In genomic region chr2:28661589-28662001, GRCh38 we compare ENCODE assay signal across 9 cellular contexts.
DNase-seq lines count a peak whose midpoint lies in the region; ATAC-seq, FAIRE-seq and TF ChIP-seq lines count a peak whose summit lies in the region.
"Had no signal": no experiment of that assay in that cellular context is flagged by ENCODE, and none has a peak within 500 bp of the region (broad histone marks: within the 10 kb centered on the region; RNA-seq: fewer than 3 reads in every experiment).

No MANE protein-coding gene starts in this region.

- no peak for TF ChIP-seq POLR2A in HepG2 (IDR thresholded peaks at IDR 0.05; ENCODE audit: insufficient read depth in 1 of 2, low read depth in 2 of 2, low read length in 2 of 2)

- dilution Hi-C loops in mammary epithelial cell (cut with HindIII; ENCODE audit: low sequenced_read_pairs): no loop called here

- no peak overlapping the region for H3K4me3 ChIP-seq in mammary epithelial cell (replicated peaks in 1 of 3; ENCODE audit: insufficient read depth in 1 of 3, low read depth in 2 of 3, low read length in 3 of 3)
- no peak overlapping the region for H3K4me3 ChIP-seq in HepG2 (replicated peaks in 1 of 3; ENCODE audit: insufficient read depth in 1 of 3, low read depth in 2 of 3, low read length in 3 of 3)
- no peak overlapping the region for H3K4me3 ChIP-seq in tibial artery

- CTCF ChIA-PET in mammary epithelial cell (lab: Charles Lee; ENCODE audit: low non-redundant PET): no interaction called here
- CTCF ChIA-PET in HepG2 (lab: Yijun Ruan, JAX; ENCODE audit: low intra/inter-chr PET ratio, low total read pairs): no interaction called here

- H3K27me3 ChIP-seq in mammary epithelial cell (ENCODE audit: insufficient read depth, low read length) (no peaks in the 10 kb centered on the region), HepG2 (ENCODE audit: control insufficient read depth in 1 of 2, insufficient read depth in 2 of 2, low read length in 2 of 2) (peaks cover 1 to 4% of the 10 kb centered on the region in 2 experiments; a peak in 1 of 5 replicates), tibial artery (no peaks in the 10 kb centered on the region)

- POLR2A ChIA-PET in HepG2 (lab: Yijun Ruan, JAX): no interaction called here

- ATAC-seq in HepG2: no peak

- BruUV-seq in mammary epithelial cell (replicated peaks; lab: Mats Ljungman, UMichigan): no TSS peak
- BruUV-seq in HepG2 (replicated peaks; lab: Mats Ljungman, UMichigan): no TSS peak

- no peak for TF ChIP-seq EP300 in HepG2 (IDR thresholded peaks at IDR 0.05; ENCODE audit: low read depth in 2 of 2, low read length in 2 of 2)
- TF ChIP-seq EP300 in HepG2 (CRISPR knock-in tag; IDR thresholded peaks at IDR 0.05; ENCODE audit: borderline replicate concordance): no peak

- no peak for TF ChIP-seq CTCF in mammary epithelial cell (conservative IDR thresholded peaks at IDR 0.05 in 1 of 2, IDR thresholded peaks at IDR 0.05 in 1 of 2; ENCODE audit: extremely low read depth in 1 of 2, insufficient read depth in 1 of 2, low read depth in 1 of 2, low read length in 2 of 2)
- TF ChIP-seq CTCF in HepG2 (CRISPR knock-in tag; IDR thresholded peaks at IDR 0.05): no peak
- no peak for TF ChIP-seq CTCF in tibial artery (IDR thresholded peaks at IDR 0.05)
- no peak for TF ChIP-seq CTCF in GM20000 (IDR thresholded peaks at IDR 0.05; ENCODE audit: extremely low read depth, missing control alignments)

- DNase-seq in LHCN-M2 (ENCODE audit: low read depth): peak; percentile 91
- peak; percentile 78 for DNase-seq in mammary epithelial cell
- no peak for DNase-seq in HepG2 (ENCODE audit: low spot score)
- DNase-seq in tibial artery: peak; percentile 84 to 93
- no peak for DNase-seq in activated T-cell treated with anti-CD3 and anti-CD28 coated beads, Interleukin-2, amount 50 U/mL, for 48 hours
- DNase-seq in retina: no peak
- DNase-seq in GM20000 (ENCODE audit: low spot score): no peak
- no peak for DNase-seq in NCI-H510A treated with DMSO at 0.1 percent for 48 hours (lab: John Stamatoyannopoulos, UW)
- DNase-seq: effector CD8-positive, alpha-beta T cell had no signal

- H3K9ac ChIP-seq in mammary epithelial cell (ENCODE audit: insufficient read depth, low read length) (no peak overlapping the region), HepG2 (ENCODE audit: insufficient read depth, low read depth, low read length) (no peak overlapping the region)

- H3K27ac ChIP-seq in mammary epithelial cell (ENCODE audit: insufficient read depth, low read depth, low read length): no peak overlapping the region
- no peak overlapping the region for H3K27ac ChIP-seq in HepG2 (ENCODE audit: extremely low read length, insufficient read depth, low read length)
- peak overlapping the region; percentile 80 to 84 for H3K27ac ChIP-seq in tibial artery

- peak overlapping the region; percentile 31 for H2AFZ ChIP-seq in mammary epithelial cell (ENCODE audit: low read depth, low read length)
- no peak overlapping the region for H2AFZ ChIP-seq in HepG2 (ENCODE audit: low read length)

- H4K20me1 ChIP-seq in mammary epithelial cell (ENCODE audit: insufficient read depth, low read length) (no peaks in the 10 kb centered on the region), HepG2 (ENCODE audit: insufficient read depth, low read length) (no peaks in the 10 kb centered on the region)

- no peaks in the 10 kb centered on the region for H3K36me3 ChIP-seq in mammary epithelial cell (ENCODE audit: insufficient read depth, low read length)
- H3K36me3 ChIP-seq in HepG2 (replicated peaks in 1 of 2; ENCODE audit: control insufficient read depth in 1 of 2, insufficient read depth in 2 of 2, low read length in 2 of 2): no peaks in the 10 kb centered on the region
- no peaks in the 10 kb centered on the region for H3K36me3 ChIP-seq in tibial artery

- WGBS in mammary epithelial cell (ENCODE audit: low coverage, missing lambda C conversion rate): 34% methylated on average over 5 of the region's 5 CpGs
- 29% methylated on average over 5 of the region's 5 CpGs for WGBS in HepG2 (ENCODE audit: low lambda C conversion rate)

- no peak overlapping the region for H3K4me2 ChIP-seq in mammary epithelial cell (ENCODE audit: insufficient read depth, low read depth, low read length)
- H3K4me2 ChIP-seq in HepG2 (ENCODE audit: low read depth, low read length): no peak overlapping the region

- H3K4me1 ChIP-seq in mammary epithelial cell (ENCODE audit: insufficient read depth, low read length) (peaks cover 42% of the 10 kb centered on the region), HepG2 (ENCODE audit: insufficient read depth, low read length) (peaks cover 33% of the 10 kb centered on the region), tibial artery (peaks cover 0 to 88% (median 57%) of the 10 kb centered on the region in 4 donors)

- H3K79me2 ChIP-seq in mammary epithelial cell (ENCODE audit: insufficient read depth, low read length) (no peaks in the 10 kb centered on the region), HepG2 (ENCODE audit: insufficient read depth, low read length) (no peaks in the 10 kb centered on the region)

- in situ Hi-C loops in mammary epithelial cell (cut with MboI; ENCODE audit: low sequenced_read_pairs in 2 of 2): no loop called here
- in situ Hi-C loops in HepG2 (cut with HindIII; ENCODE audit: extremely low pct_ligation_motif_present, low pct_unique_long_range_greater_than_20kb): no loop called here

- H3K9me3 ChIP-seq in mammary epithelial cell (replicated peaks; ENCODE audit: insufficient read depth, low read length) (no peaks in the 10 kb centered on the region), HepG2 (ENCODE audit: low read length) (no peaks in the 10 kb centered on the region), tibial artery (no peaks in the 10 kb centered on the region)

- intact Hi-C loops in mammary epithelial cell (cut with micrococcal nuclease) (loop anchor here (5.0 kb wide), 2 partner anchors 49 to 56 kb away; no protein-coding TSS in a partner anchor), HepG2 (cut with micrococcal nuclease; ENCODE audit: unreplicated experiment) (no loop called here), tibial artery (cut with DNase I; ENCODE audit: low total_unique reads) (no loop called here)

- no peak for FAIRE-seq in HepG2 (lab: Jason Lieb, UNC)

- TF ChIP-seq RAD21 in HepG2 (CRISPR knock-in tag; IDR thresholded peaks at IDR 0.05): no peak

TF ChIP-seq in HepG2, 621 proteins besides CTCF, POLR2A, EP300 and RAD21 (continues in another document):
- TF ChIP-seq ISL2 (CRISPR knock-in tag; IDR thresholded peaks at IDR 0.05) (no peak), YY1 (IDR thresholded peaks at IDR 0.05; ENCODE audit: insufficient read depth, insufficient replicate concordance, low read depth, low read length) (no peak), FOXA1 (IDR thresholded peaks at IDR 0.05) (no peak), FOXA1 (CRISPR knock-in tag; IDR thresholded peaks at IDR 0.05) (peak; percentile 52; the same call in 1 of the 2 replicates), ZNF850 (CRISPR knock-in tag; conservative IDR thresholded peaks at IDR 0.05) (no peak), HOXA7 (CRISPR knock-in tag; IDR thresholded peaks at IDR 0.05) (no peak), ZFY (CRISPR knock-in tag; IDR thresholded peaks at IDR 0.05) (no peak), ZNF782 (CRISPR knock-in tag; IDR thresholded peaks at IDR 0.05; ENCODE audit: borderline replicate concordance) (no peak), PAF1 (CRISPR knock-in tag; IDR thresholded peaks at IDR 0.05) (no peak), NCOA1 (CRISPR knock-in tag; IDR thresholded peaks at IDR 0.05) (no peak), HHEX (CRISPR knock-in tag; IDR thresholded peaks at IDR 0.05) (no peak), CBX2 (IDR thresholded peaks at IDR 0.05; ENCODE audit: low read depth, low read length) (no peak), CBX2 (CRISPR knock-in tag; IDR thresholded peaks at IDR 0.05; ENCODE audit: low read depth) (no peak), XBP1 (CRISPR knock-in tag; IDR thresholded peaks at IDR 0.05) (no peak), NCOR1 (IDR thresholded peaks at IDR 0.05; ENCODE audit: borderline replicate concordance, low read length) (no peak), RELA (CRISPR knock-in tag; IDR thresholded peaks at IDR 0.05) (no peak), CCDC6 (CRISPR knock-in tag; IDR thresholded peaks at IDR 0.05) (no peak), TMF1 (CRISPR knock-in tag; IDR thresholded peaks at IDR 0.05; ENCODE audit: low read depth) (no peak), ZNF629 (CRISPR knock-in tag; conservative IDR thresholded peaks at IDR 0.05) (no peak), ZFP41 (CRISPR knock-in tag; IDR thresholded peaks at IDR 0.05; ENCODE audit: borderline replicate concordance) (no peak), MED1 (CRISPR knock-in tag; IDR thresholded peaks at IDR 0.05) (no peak), PRDM4 (CRISPR knock-in tag; IDR thresholded peaks at IDR 0.05; ENCODE audit: borderline replicate concordance) (peak; percentile 94; the same call in 1 of the 2 replicates), MAFF (IDR thresholded peaks at IDR 0.05; ENCODE audit: low read depth, low read length) (no peak)
- TF ChIP-seq, protein P1, sequence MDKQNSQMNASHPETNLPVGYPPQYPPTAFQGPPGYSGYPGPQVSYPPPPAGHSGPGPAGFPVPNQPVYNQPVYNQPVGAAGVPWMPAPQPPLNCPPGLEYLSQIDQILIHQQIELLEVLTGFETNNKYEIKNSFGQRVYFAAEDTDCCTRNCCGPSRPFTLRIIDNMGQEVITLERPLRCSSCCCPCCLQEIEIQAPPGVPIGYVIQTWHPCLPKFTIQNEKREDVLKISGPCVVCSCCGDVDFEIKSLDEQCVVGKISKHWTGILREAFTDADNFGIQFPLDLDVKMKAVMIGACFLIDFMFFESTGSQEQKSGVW (CRISPR knock-in tag; IDR thresholded peaks at IDR 0.05; ENCODE audit: borderline replicate concordance): no peak

Comparison
In these comparisons a context has a peak if more than half of its experiments do, and no peak if none do; other contexts are left out.
1. DNase-seq: peak in LHCN-M2 (single experiment), mammary epithelial cell (single experiment) and tibial artery (2 of 2); none in HepG2 (single experiment), activated T-cell treated with anti-CD3 and anti-CD28 coated beads, Interleukin-2, amount 50 U/mL, for 48 hours (0 of 2), retina (single experiment), GM20000 (single experiment) and NCI-H510A treated with DMSO at 0.1 percent for 48 hours (single experiment).
2. H3K27ac ChIP-seq: peak in tibial artery (2 of 2); none in mammary epithelial cell (single experiment) and HepG2 (single experiment).